11 cellular contexts compared by ENCODE assay signal in genomic region chr11:10327254-10327653, GRCh38. TPM values are rescaled to one million over a fixed set of nuclear protein-coding genes. Genes with fewer than 3 reads are reported as not detected.
DNase-seq lines count a peak whose midpoint lies in the region; ATAC-seq and TF ChIP-seq lines count a peak whose summit lies in the region.
"Had no signal": no experiment of that assay in that cellular context is flagged by ENCODE, and none has a peak within 500 bp of the region (broad histone marks: within the 10 kb centered on the region; RNA-seq: fewer than 3 reads in every experiment).

No MANE protein-coding gene starts in this region.

- H3K4me3 ChIP-seq in ACC112 (ENCODE audit: low read depth, low read length) (no peak overlapping the region), PC-3 (ENCODE audit: low read length) (no peak overlapping the region), esophagus (ENCODE audit: low read depth in 1 of 2, low read length in 2 of 2) (no peak overlapping the region)
- H3K4me3 ChIP-seq: dorsolateral prefrontal cortex, SJCRH30 had no signal

- CTCF ChIA-PET in PC-3 (lab: Charles Lee): interaction anchor here (1.5 kb wide), 1 partner anchor 18 kb away, joined by 3 read pairs; no protein-coding TSS in a partner anchor
- CTCF ChIA-PET in activated CD4-positive, alpha-beta T cell treated with anti-CD3 and anti-CD28 coated beads, Interleukin-2, amount 10 ng/mL, durations not matched to agents 7 days and 5 days (lab: Charles Lee): interaction anchor here (1.3 to 1.4 kb wide), 2 partner anchors 13 to 39 kb away, joined by 3 read pairs; no protein-coding TSS in a partner anchor

- ATAC-seq in PC-3 (no peak), HG02571 (IDR thresholded peaks at IDR 0.05; ENCODE audit: unreplicated experiment) (no peak)
- ATAC-seq: activated CD4-positive, alpha-beta T cell treated with anti-CD3 and anti-CD28 coated beads for 36 hours had no signal

- peaks cover 3% of the 10 kb centered on the region for H3F3A ChIP-seq in PC-3 (ENCODE audit: low read length, unreplicated experiment)

- no peak overlapping the region for H3K4me3 Mint-ChIP-seq in activated naive CD8-positive, alpha-beta T cell treated with anti-CD3 and anti-CD28 coated beads for 36 hours
- no peak overlapping the region for H3K4me3 Mint-ChIP-seq in activated CD4-positive, alpha-beta T cell treated with anti-CD3 and anti-CD28 coated beads, Interleukin-2, amount 10 ng/mL, durations not matched to agents 7 days and 5 days
- H3K4me3 Mint-ChIP-seq: activated CD4-positive, alpha-beta T cell treated with anti-CD3 and anti-CD28 coated beads for 36 hours had no signal

- H3K36me3 ChIP-seq in ACC112 (ENCODE audit: insufficient read depth, low read length) (no peaks in the 10 kb centered on the region), PC-3 (ENCODE audit: low read depth, low read length) (no peaks in the 10 kb centered on the region), esophagus (ENCODE audit: control insufficient read depth in 2 of 2, insufficient read depth in 2 of 2, low read length in 1 of 2) (no peaks in the 10 kb centered on the region)
- H3K36me3 ChIP-seq: SJCRH30 had no signal

- POLR2A ChIA-PET in PC-3 (lab: Charles Lee; ENCODE audit: unreplicated experiment): no interaction called here
- POLR2A ChIA-PET in activated CD4-positive, alpha-beta T cell treated with anti-CD3 and anti-CD28 coated beads, Interleukin-2, amount 10 ng/mL, durations not matched to agents 7 days and 5 days (lab: Charles Lee): no interaction called here

- peaks cover 2% of the 10 kb centered on the region for H3K9me3 Mint-ChIP-seq in activated naive CD8-positive, alpha-beta T cell treated with anti-CD3 and anti-CD28 coated beads for 36 hours
- H3K9me3 Mint-ChIP-seq in activated CD4-positive, alpha-beta T cell treated with anti-CD3 and anti-CD28 coated beads, Interleukin-2, amount 10 ng/mL, durations not matched to agents 7 days and 5 days: no peaks in the 10 kb centered on the region

- H3K27me3 Mint-ChIP-seq in activated naive CD8-positive, alpha-beta T cell treated with anti-CD3 and anti-CD28 coated beads for 36 hours: peaks cover 16% of the 10 kb centered on the region
- peaks cover 8% of the 10 kb centered on the region for H3K27me3 Mint-ChIP-seq in activated CD4-positive, alpha-beta T cell treated with anti-CD3 and anti-CD28 coated beads, Interleukin-2, amount 10 ng/mL, durations not matched to agents 7 days and 5 days

- H3K27me3 ChIP-seq in ACC112 (ENCODE audit: insufficient read depth, low read length) (no peaks in the 10 kb centered on the region), PC-3 (ENCODE audit: low read length) (no peaks in the 10 kb centered on the region), esophagus (ENCODE audit: control insufficient read depth in 1 of 2, insufficient read depth in 2 of 2, low read length in 2 of 2) (no peaks in the 10 kb centered on the region)
- H3K27me3 ChIP-seq: dorsolateral prefrontal cortex, SJCRH30 had no signal

- no peak overlapping the region for H3K27ac Mint-ChIP-seq in activated naive CD8-positive, alpha-beta T cell treated with anti-CD3 and anti-CD28 coated beads for 36 hours
- H3K27ac Mint-ChIP-seq in activated CD4-positive, alpha-beta T cell treated with anti-CD3 and anti-CD28 coated beads, Interleukin-2, amount 10 ng/mL, durations not matched to agents 7 days and 5 days: no peak overlapping the region
- H3K27ac Mint-ChIP-seq: activated CD4-positive, alpha-beta T cell treated with anti-CD3 and anti-CD28 coated beads for 36 hours had no signal

- H3K79me2 ChIP-seq in ACC112 (ENCODE audit: control insufficient read depth, insufficient read depth, low read length, unreplicated experiment): no peaks in the 10 kb centered on the region
- H3K79me2 ChIP-seq in PC-3 (ENCODE audit: low read length): no peaks in the 10 kb centered on the region

- DNase-seq in PC-3 (peak; percentile 38), lung microvascular endothelial cell (ENCODE audit: low read depth in 2 of 2) (peak; percentile 83 to 91), NCI-H748 treated with DMSO at 0.1 percent for 48 hours (lab: John Stamatoyannopoulos, UW) (no peak)
- no peak for DNase-seq in activated naive CD8-positive, alpha-beta T cell treated with anti-CD3 and anti-CD28 coated beads for 36 hours
- no peak for DNase-seq in activated CD4-positive, alpha-beta T cell treated with anti-CD3 and anti-CD28 coated beads, Interleukin-2, amount 10 ng/mL, durations not matched to agents 7 days and 5 days
- DNase-seq: activated CD4-positive, alpha-beta T cell treated with anti-CD3 and anti-CD28 coated beads for 36 hours; dorsolateral prefrontal cortex; SJCRH30 had no signal

- H3K4me1 Mint-ChIP-seq in activated naive CD8-positive, alpha-beta T cell treated with anti-CD3 and anti-CD28 coated beads for 36 hours: peaks cover 14% of the 10 kb centered on the region
- peaks cover 5% of the 10 kb centered on the region for H3K4me1 Mint-ChIP-seq in activated CD4-positive, alpha-beta T cell treated with anti-CD3 and anti-CD28 coated beads, Interleukin-2, amount 10 ng/mL, durations not matched to agents 7 days and 5 days

- H3K36me3 Mint-ChIP-seq in activated naive CD8-positive, alpha-beta T cell treated with anti-CD3 and anti-CD28 coated beads for 36 hours: peaks cover 6% of the 10 kb centered on the region
- H3K36me3 Mint-ChIP-seq in activated CD4-positive, alpha-beta T cell treated with anti-CD3 and anti-CD28 coated beads, Interleukin-2, amount 10 ng/mL, durations not matched to agents 7 days and 5 days (ENCODE audit: low read depth): no peaks in the 10 kb centered on the region

- H3K4me1 ChIP-seq in ACC112 (ENCODE audit: control insufficient read depth, insufficient read depth, low read length, unreplicated experiment): peaks cover 90% of the 10 kb centered on the region
- peaks cover 67% of the 10 kb centered on the region for H3K4me1 ChIP-seq in PC-3 (ENCODE audit: insufficient read depth, low read length)
- no peaks in the 10 kb centered on the region for H3K4me1 ChIP-seq in esophagus (ENCODE audit: control insufficient read depth in 2 of 2, insufficient read depth in 2 of 2, low read length in 1 of 2)

- intact Hi-C loops in PC-3 (cut with micrococcal nuclease): no loop called here

- TF ChIP-seq CTCF in PC-3 (conservative IDR thresholded peaks at IDR 0.05; ENCODE audit: low read depth, low read length): no peak

- H3K27ac ChIP-seq in ACC112 (ENCODE audit: low read depth, low read length) (peak overlapping the region; percentile 98), PC-3 (ENCODE audit: low read length) (0 out of 2 replicates have a peak overlapping the region, but pooled peaks have one; percentile 22), esophagus (ENCODE audit: low read depth in 2 of 2, low read length in 1 of 2) (peak overlapping the region; percentile 52 to 54)

- H3K9me2 ChIP-seq in PC-3 (replicated peaks; ENCODE audit: low read length): no peaks in the 10 kb centered on the region

- H4K20me1 ChIP-seq in PC-3 (ENCODE audit: low read length): no peaks in the 10 kb centered on the region

- H3K4me2 ChIP-seq in PC-3 (ENCODE audit: low read length): no peak overlapping the region

- no peaks in the 10 kb centered on the region for H3K9me3 ChIP-seq in PC-3 (ENCODE audit: low read length)
- no peaks in the 10 kb centered on the region for H3K9me3 ChIP-seq in esophagus (ENCODE audit: control insufficient read depth in 2 of 2, insufficient read depth in 1 of 2, low read depth in 1 of 2, low read length in 1 of 2)
- H3K9me3 ChIP-seq: SJCRH30 had no signal

- H2AFZ ChIP-seq in ACC112 (ENCODE audit: low read length, unreplicated experiment) (no peak overlapping the region), PC-3 (ENCODE audit: low read length) (no peak overlapping the region)

- BruUV-seq in PC-3 (replicated peaks; lab: Mats Ljungman, UMichigan): no TSS peak

- no peak overlapping the region for H3K9ac ChIP-seq in PC-3 (ENCODE audit: low read length)

RNA-seq across cellular contexts. Expression of gene ADM, which starts 22.4 kb away (rescaled TPM):
- total RNA-seq in PC-3 (2014; rRNA removed) (68.0 and 82.5 TPM in 2 replicates), lung microvascular endothelial cell (167 and 785 TPM in 2 replicates)
- polyA plus RNA-seq in esophagus: 10 to 100 TPM; 33.9 to 52.1 TPM
- 1 to 10 TPM; 1.5 to 2.1 TPM for total RNA-seq in activated naive CD8-positive, alpha-beta T cell treated with anti-CD3 and anti-CD28 coated beads for 36 hours
- under 1 TPM; 0.27 to 0.92 TPM for total RNA-seq in activated CD4-positive, alpha-beta T cell treated with anti-CD3 and anti-CD28 coated beads, Interleukin-2, amount 10 ng/mL, durations not matched to agents 7 days and 5 days

RNA-seq across cellular contexts. Expression of gene SBF2, which starts 33.2 kb away (rescaled TPM):
- total RNA-seq in PC-3 (2014; rRNA removed) (30.3 and 31.3 TPM in 2 replicates), lung microvascular endothelial cell (26.6 and 50.8 TPM in 2 replicates)
- 10 to 100 TPM in 1 of 2 donors, 1 to 10 TPM in 1; 8.5 to 12.1 TPM for polyA plus RNA-seq in esophagus
- 1 to 10 TPM; 6.0 to 6.1 TPM for total RNA-seq in activated naive CD8-positive, alpha-beta T cell treated with anti-CD3 and anti-CD28 coated beads for 36 hours
- total RNA-seq in activated CD4-positive, alpha-beta T cell treated with anti-CD3 and anti-CD28 coated beads, Interleukin-2, amount 10 ng/mL, durations not matched to agents 7 days and 5 days: 1 to 10 TPM; 3.2 to 3.7 TPM

Comparison
In these comparisons a context has a peak if more than half of its experiments do, and no peak if none do; other contexts are left out.
1. H3K27ac ChIP-seq: peak in every context shown above with its lines; median percentile 98 in ACC112; 53 in esophagus; 22 in PC-3.
2. DNase-seq: peak in PC-3 (single experiment) and lung microvascular endothelial cell (2 of 2); none in activated naive CD8-positive, alpha-beta T cell treated with anti-CD3 and anti-CD28 coated beads for 36 hours (single experiment), NCI-H748 treated with DMSO at 0.1 percent for 48 hours (single experiment) and activated CD4-positive, alpha-beta T cell treated with anti-CD3 and anti-CD28 coated beads, Interleukin-2, amount 10 ng/mL, durations not matched to agents 7 days and 5 days (single experiment).
3. RNA of gene ADM, which starts 22.4 kb away (total RNA-seq): 167 to 785 TPM in lung microvascular endothelial cell and 68.0 to 82.5 TPM in PC-3; 1.5 to 2.1 TPM in activated naive CD8-positive, alpha-beta T cell treated with anti-CD3 and anti-CD28 coated beads for 36 hours and 0.27 to 0.92 TPM in activated CD4-positive, alpha-beta T cell treated with anti-CD3 and anti-CD28 coated beads, Interleukin-2, amount 10 ng/mL, durations not matched to agents 7 days and 5 days; every median in the first group is over 10 times any median in the second.